1 cellular context compared by ENCODE assay signal in the genomic region with DNA sequence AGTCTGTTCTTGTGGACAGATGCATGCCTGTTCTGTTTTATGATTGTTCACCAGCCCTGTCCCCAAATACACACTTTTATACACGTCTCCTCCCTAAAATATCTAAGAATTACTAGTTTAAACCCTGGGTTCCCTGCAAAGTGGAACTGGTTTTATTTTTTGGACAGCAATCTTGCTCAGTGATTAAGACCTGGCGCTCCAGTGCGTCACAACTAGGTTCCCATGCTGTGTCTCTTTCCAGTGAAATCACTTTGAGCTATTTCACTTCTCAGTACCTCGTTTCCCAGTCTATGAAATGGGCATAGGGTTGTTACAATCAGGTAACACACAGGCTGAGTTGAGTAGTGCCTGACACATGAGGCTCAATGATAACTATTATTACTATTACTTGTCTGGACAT.
A peak's percentile ranks its signal among the peaks of the same experiment; 100 is the strongest.
TF ChIP-seq lines count a peak whose summit lies in the region.

No MANE protein-coding gene starts in this region.

TF ChIP-seq in HepG2, 621 proteins besides CTCF, POLR2A, EP300 and RAD21:
- TF ChIP-seq ZNF460 (CRISPR knock-in tag; IDR thresholded peaks at IDR 0.05; ENCODE audit: borderline replicate concordance), result no peak
- TF ChIP-seq TP53 (CRISPR knock-in tag; conservative IDR thresholded peaks at IDR 0.05), result no peak
- TF ChIP-seq CC2D1A (CRISPR knock-in tag; IDR thresholded peaks at IDR 0.05), result 0 out of 2 replicates have a peak, but pooled peaks have one; percentile 23
- 0 out of 2 replicates have a peak, but pooled peaks have one; percentile 13 for TF ChIP-seq ZNF761 (CRISPR knock-in tag; conservative IDR thresholded peaks at IDR 0.05)
- TF ChIP-seq, protein P1, sequence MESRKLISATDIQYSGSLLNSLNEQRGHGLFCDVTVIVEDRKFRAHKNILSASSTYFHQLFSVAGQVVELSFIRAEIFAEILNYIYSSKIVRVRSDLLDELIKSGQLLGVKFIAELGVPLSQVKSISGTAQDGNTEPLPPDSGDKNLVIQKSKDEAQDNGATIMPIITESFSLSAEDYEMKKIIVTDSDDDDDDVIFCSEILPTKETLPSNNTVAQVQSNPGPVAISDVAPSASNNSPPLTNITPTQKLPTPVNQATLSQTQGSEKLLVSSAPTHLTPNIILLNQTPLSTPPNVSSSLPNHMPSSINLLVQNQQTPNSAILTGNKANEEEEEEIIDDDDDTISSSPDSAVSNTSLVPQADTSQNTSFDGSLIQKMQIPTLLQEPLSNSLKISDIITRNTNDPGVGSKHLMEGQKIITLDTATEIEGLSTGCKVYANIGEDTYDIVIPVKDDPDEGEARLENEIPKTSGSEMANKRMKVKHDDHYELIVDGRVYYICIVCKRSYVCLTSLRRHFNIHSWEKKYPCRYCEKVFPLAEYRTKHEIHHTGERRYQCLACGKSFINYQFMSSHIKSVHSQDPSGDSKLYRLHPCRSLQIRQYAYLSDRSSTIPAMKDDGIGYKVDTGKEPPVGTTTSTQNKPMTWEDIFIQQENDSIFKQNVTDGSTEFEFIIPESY (CRISPR knock-in tag; IDR thresholded peaks at IDR 0.05), result peak; percentile 68
- TF ChIP-seq ZNF629 (CRISPR knock-in tag; conservative IDR thresholded peaks at IDR 0.05), result peak; percentile 61
- TF ChIP-seq, protein P2, sequence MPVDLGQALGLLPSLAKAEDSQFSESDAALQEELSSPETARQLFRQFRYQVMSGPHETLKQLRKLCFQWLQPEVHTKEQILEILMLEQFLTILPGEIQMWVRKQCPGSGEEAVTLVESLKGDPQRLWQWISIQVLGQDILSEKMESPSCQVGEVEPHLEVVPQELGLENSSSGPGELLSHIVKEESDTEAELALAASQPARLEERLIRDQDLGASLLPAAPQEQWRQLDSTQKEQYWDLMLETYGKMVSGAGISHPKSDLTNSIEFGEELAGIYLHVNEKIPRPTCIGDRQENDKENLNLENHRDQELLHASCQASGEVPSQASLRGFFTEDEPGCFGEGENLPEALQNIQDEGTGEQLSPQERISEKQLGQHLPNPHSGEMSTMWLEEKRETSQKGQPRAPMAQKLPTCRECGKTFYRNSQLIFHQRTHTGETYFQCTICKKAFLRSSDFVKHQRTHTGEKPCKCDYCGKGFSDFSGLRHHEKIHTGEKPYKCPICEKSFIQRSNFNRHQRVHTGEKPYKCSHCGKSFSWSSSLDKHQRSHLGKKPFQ (CRISPR knock-in tag; IDR thresholded peaks at IDR 0.05; ENCODE audit: insufficient replicate concordance), result no peak
- TF ChIP-seq, protein P3, sequence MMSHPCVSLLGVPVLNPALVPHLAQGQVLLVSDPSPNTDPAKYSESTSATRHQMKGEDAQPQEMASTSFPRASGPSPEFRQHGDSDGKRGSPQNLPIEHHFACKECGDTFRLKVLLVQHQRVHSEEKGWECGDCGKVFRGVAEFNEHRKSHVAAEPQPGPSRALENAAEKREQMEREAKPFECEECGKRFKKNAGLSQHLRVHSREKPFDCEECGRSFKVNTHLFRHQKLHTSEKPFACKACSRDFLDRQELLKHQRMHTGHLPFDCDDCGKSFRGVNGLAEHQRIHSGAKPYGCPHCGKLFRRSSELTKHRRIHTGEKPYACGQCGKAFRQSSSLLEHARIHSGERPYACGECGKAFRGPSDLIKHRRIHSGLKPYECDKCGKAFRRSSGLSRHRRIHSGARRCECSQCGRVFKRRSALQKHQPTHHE (CRISPR knock-in tag; IDR thresholded peaks at IDR 0.05; ENCODE audit: borderline replicate concordance), result 0 out of 2 replicates have a peak, but pooled peaks have one; percentile 15
- TF ChIP-seq, protein P4, sequence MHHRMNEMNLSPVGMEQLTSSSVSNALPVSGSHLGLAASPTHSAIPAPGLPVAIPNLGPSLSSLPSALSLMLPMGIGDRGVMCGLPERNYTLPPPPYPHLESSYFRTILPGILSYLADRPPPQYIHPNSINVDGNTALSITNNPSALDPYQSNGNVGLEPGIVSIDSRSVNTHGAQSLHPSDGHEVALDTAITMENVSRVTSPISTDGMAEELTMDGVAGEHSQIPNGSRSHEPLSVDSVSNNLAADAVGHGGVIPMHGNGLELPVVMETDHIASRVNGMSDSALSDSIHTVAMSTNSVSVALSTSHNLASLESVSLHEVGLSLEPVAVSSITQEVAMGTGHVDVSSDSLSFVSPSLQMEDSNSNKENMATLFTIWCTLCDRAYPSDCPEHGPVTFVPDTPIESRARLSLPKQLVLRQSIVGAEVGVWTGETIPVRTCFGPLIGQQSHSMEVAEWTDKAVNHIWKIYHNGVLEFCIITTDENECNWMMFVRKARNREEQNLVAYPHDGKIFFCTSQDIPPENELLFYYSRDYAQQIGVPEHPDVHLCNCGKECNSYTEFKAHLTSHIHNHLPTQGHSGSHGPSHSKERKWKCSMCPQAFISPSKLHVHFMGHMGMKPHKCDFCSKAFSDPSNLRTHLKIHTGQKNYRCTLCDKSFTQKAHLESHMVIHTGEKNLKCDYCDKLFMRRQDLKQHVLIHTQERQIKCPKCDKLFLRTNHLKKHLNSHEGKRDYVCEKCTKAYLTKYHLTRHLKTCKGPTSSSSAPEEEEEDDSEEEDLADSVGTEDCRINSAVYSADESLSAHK (CRISPR knock-in tag; IDR thresholded peaks at IDR 0.05; ENCODE audit: borderline replicate concordance), result 0 out of 2 replicates have a peak, but pooled peaks have one; percentile 13
- TF ChIP-seq THAP11 (CRISPR knock-in tag; IDR thresholded peaks at IDR 0.05), result no peak
- no peak for TF ChIP-seq SAFB2 (CRISPR knock-in tag; IDR thresholded peaks at IDR 0.05; ENCODE audit: borderline replicate concordance, low read depth)
- no peak for TF ChIP-seq ZFP90 (CRISPR knock-in tag; IDR thresholded peaks at IDR 0.05; ENCODE audit: borderline replicate concordance)
- TF ChIP-seq, protein P5, sequence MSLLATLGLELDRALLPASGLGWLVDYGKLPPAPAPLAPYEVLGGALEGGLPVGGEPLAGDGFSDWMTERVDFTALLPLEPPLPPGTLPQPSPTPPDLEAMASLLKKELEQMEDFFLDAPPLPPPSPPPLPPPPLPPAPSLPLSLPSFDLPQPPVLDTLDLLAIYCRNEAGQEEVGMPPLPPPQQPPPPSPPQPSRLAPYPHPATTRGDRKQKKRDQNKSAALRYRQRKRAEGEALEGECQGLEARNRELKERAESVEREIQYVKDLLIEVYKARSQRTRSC (CRISPR knock-in tag; IDR thresholded peaks at IDR 0.05; ENCODE audit: low read depth), result 0 out of 2 replicates have a peak, but pooled peaks have one; percentile 3
- TF ChIP-seq ZNF296 (CRISPR knock-in tag; conservative IDR thresholded peaks at IDR 0.05), result no peak
- no peak for TF ChIP-seq ZNF430 (CRISPR knock-in tag; IDR thresholded peaks at IDR 0.05)
- no peak for TF ChIP-seq FOXO1 (CRISPR knock-in tag; IDR thresholded peaks at IDR 0.05)
